In the genomic region with DNA sequence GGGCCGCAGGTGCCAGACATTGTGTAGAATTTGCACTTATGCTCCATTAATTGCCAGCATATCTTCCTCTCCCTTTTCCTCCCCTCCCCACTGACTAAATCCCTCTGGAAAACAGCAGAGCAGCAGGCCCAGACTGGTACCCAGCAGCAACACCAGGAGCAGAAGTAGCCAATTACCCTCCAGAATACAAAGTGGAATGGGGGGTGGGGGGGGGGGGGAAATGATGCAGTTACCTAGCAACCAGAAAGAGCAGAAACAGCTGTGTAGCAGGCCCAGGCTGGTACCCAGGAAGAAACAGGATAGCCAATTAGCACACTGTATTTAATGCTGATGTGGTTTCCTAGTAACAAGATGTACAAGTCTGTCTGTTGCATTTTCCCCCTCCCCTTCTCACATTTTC, we compare ENCODE assay signal across 15 cellular contexts. TPM values are rescaled to one million over a fixed set of nuclear protein-coding genes. Genes with fewer than 3 reads are reported as not detected.
DNase-seq lines count a peak whose midpoint lies in the region; FAIRE-seq and TF ChIP-seq lines count a peak whose summit lies in the region.
"Had no signal": no experiment of that assay in that cellular context is flagged by ENCODE, and none has a peak within 500 bp of the region (broad histone marks: within the 10 kb centered on the region; RNA-seq: fewer than 3 reads in every experiment).

No MANE protein-coding gene starts in this region.

- H3K27me3 ChIP-seq in prostate gland (replicated peaks; ENCODE audit: insufficient read depth) (no peaks in the 10 kb centered on the region), adrenal gland (no peaks in the 10 kb centered on the region)

- H3K4me3 ChIP-seq in prostate gland (no peak overlapping the region), adrenal gland (no peak overlapping the region)

- TF ChIP-seq POLR2A in prostate gland (IDR thresholded peaks at IDR 0.05) (no peak), adrenal gland (IDR thresholded peaks at IDR 0.05) (no peak)

- H3K36me3 ChIP-seq in prostate gland = no peaks in the 10 kb centered on the region
- H3K36me3 ChIP-seq in adrenal gland (replicated peaks in 1 of 2) = peaks cover 0 to under 1% of the 10 kb centered on the region in 2 donors

- intact Hi-C loops in prostate gland (cut with DNase I) (no loop called here), adrenal gland (cut with DNase I) (no loop called here)

- no peak for TF ChIP-seq CTCF in prostate gland (IDR thresholded peaks at IDR 0.05)
- TF ChIP-seq CTCF in adrenal gland (IDR thresholded peaks at IDR 0.05) = no peak

- H3K4me1 ChIP-seq in prostate gland (replicated peaks) = no peaks in the 10 kb centered on the region
- H3K4me1 ChIP-seq in adrenal gland (replicated peaks in 1 of 2) = peaks cover 0 to 15% of the 10 kb centered on the region in 2 donors

- H3K27ac ChIP-seq in prostate gland (no peak overlapping the region), adrenal gland (no peak overlapping the region)
- H3K27ac ChIP-seq: HL-60 had no signal

- WGBS in prostate gland = 98% methylated on average over 1 of the region's 1 CpG
- 89 to 100% (median 92%) methylated on average over 1 of the region's 1 CpG for WGBS in adrenal gland, 4 donors

- no peak for FAIRE-seq in frontal cortex (lab: Jason Lieb, UNC)

- H3K9me3 ChIP-seq in prostate gland (no peaks in the 10 kb centered on the region), adrenal gland (replicated peaks in 1 of 3) (no peaks in the 10 kb centered on the region)

- DNase-seq in NCI-H146 (lab: John Stamatoyannopoulos, UW) (peak; percentile 20), NCI-H146 treated with DMSO at 0.1 percent for 48 hours (lab: John Stamatoyannopoulos, UW; ENCODE audit: unreplicated experiment) (no peak), NCI-H2196 treated with DMSO at 0.1 percent for 48 hours (lab: John Stamatoyannopoulos, UW; ENCODE audit: unreplicated experiment) (peak; percentile 14), frontal cortex (ENCODE audit: low spot score in 2 of 2) (peak; percentile 12 to 31), retina (peak; percentile 66), prostate gland (ENCODE audit: low spot score) (no peak), adrenal gland (no peak), DMS153 treated with DMSO at 0.1 percent for 48 hours (lab: John Stamatoyannopoulos, UW; ENCODE audit: unreplicated experiment) (no peak)
- DNase-seq: activated T-cell treated with anti-CD3 and anti-CD28 coated beads for 4 hours; CD4-positive, alpha-beta memory T cell; natural killer cell; NCI-H446 treated with DMSO at 0.1 percent for 48 hours; right cardiac atrium; stimulated activated CD4-positive, alpha-beta T cell treated with anti-CD3 and anti-CD28 coated beads, Interleukin-4, amount 100 ng/mL, for 24 hours had no signal

RNA-seq across cellular contexts. Expression of gene KLF7, which starts 52.3 kb away (rescaled TPM):
- total RNA-seq in frontal cortex = 52.6 TPM
- 10 to 100 TPM; 10.2 to 23.9 TPM for total RNA-seq in prostate gland
- 10 to 100 TPM; 11.9 to 45.9 (median 25.7) TPM for total RNA-seq in adrenal gland
- polyA plus RNA-seq in adrenal gland = 10 to 100 TPM in 1 of 3 donors, 1 to 10 TPM in 2; 3.6 to 17.0 (median 6.8) TPM

Comparison
In these comparisons a context has a peak if more than half of its experiments do, and no peak if none do; other contexts are left out.
1. DNase-seq: peak in NCI-H146 (single experiment), NCI-H2196 treated with DMSO at 0.1 percent for 48 hours (single experiment), frontal cortex (2 of 2) and retina (single experiment); none in NCI-H146 treated with DMSO at 0.1 percent for 48 hours (single experiment), prostate gland (single experiment), adrenal gland (0 of 7) and DMS153 treated with DMSO at 0.1 percent for 48 hours (single experiment).